In genomic region chr18:46964579-46965293, GRCh38 we compare ENCODE assay signal across 9 cellular contexts. TPM values are rescaled to one million over a fixed set of nuclear protein-coding genes. Genes with fewer than 3 reads are reported as not detected.
DNase-seq lines count a peak whose midpoint lies in the region; ATAC-seq, FAIRE-seq and TF ChIP-seq lines count a peak whose summit lies in the region.
"Not testable (repeated sequence)": the region's sequence is repeated elsewhere in the genome, so short reads cannot be mapped to it uniquely, and the experiment has no call there.
"Had no signal": no experiment of that assay in that cellular context is flagged by ENCODE, and none has a peak within 500 bp of the region (broad histone marks: within the 10 kb centered on the region; RNA-seq: fewer than 3 reads in every experiment).

No MANE protein-coding gene starts in this region.

- DNase-seq in HCT116 (ENCODE audit: low read depth, low spot score); WTC11 (ENCODE audit: low spot score); K562 (ENCODE audit: extremely low read depth in 1 of 4, low spot score in 3 of 4); Right ventricle myocardium inferior (ENCODE audit: missing footprints); left colon; lung (ENCODE audit: low spot score); psoas muscle; upper lobe of left lung: not testable (repeated sequence)

- not testable (repeated sequence) for H3K9ac ChIP-seq in HCT116 (ENCODE audit: low read length); K562 (ENCODE audit: insufficient read depth in 1 of 2, low read depth in 2 of 2, low read length in 2 of 2)

- not testable (repeated sequence) for H3K4me3 ChIP-seq in HCT116 (replicated peaks in 1 of 2; ENCODE audit: low read depth in 1 of 2, low read length in 2 of 2); K562; lung; psoas muscle; upper lobe of left lung

- TF ChIP-seq CTCF in HCT116 (IDR thresholded peaks at IDR 0.05 in 2 of 3, conservative IDR thresholded peaks at IDR 0.05 in 1 of 3; ENCODE audit: borderline replicate concordance in 1 of 3, insufficient read depth in 1 of 3, low read depth in 2 of 3, low read length in 2 of 3); WTC11 (IDR thresholded peaks at IDR 0.05); K562 (IDR thresholded peaks at IDR 0.05 in 2 of 3, conservative IDR thresholded peaks at IDR 0.05 in 1 of 3; ENCODE audit: insufficient read depth in 2 of 3, low read depth in 1 of 3, low read length in 3 of 3); lung (IDR thresholded peaks at IDR 0.05; ENCODE audit: control extremely low read depth, extremely low read depth); psoas muscle (IDR thresholded peaks at IDR 0.05); upper lobe of left lung (IDR thresholded peaks at IDR 0.05): not testable (repeated sequence)

- not testable (repeated sequence) for TF ChIP-seq RAD21 in HCT116 (IDR thresholded peaks at IDR 0.05; ENCODE audit: low read depth); K562 (CRISPR knock-in tag; conservative IDR thresholded peaks at IDR 0.05 in 1 of 2, IDR thresholded peaks at IDR 0.05 in 1 of 2)

- H3K4me2 ChIP-seq in HCT116 (ENCODE audit: low read length); K562 (ENCODE audit: insufficient read depth, low read length): not testable (repeated sequence)

- RAD21 ChIA-PET in HCT116 (lab: Charles Lee; ENCODE audit: low non-redundant PET in 1 of 2, low total read pairs in 2 of 2, uncharacterized antibody in 2 of 2, unreplicated experiment in 2 of 2), result not testable (repeated sequence)

- not testable (repeated sequence) for FAIRE-seq in K562 (lab: Jason Lieb, UNC)

- not testable (repeated sequence) for H3K9me1 ChIP-seq in K562 (ENCODE audit: control insufficient read depth, insufficient read depth, low read length)

- H3K9me3 ChIP-seq in HCT116 (ENCODE audit: control insufficient read depth in 1 of 2, insufficient read depth in 1 of 2, low read depth in 1 of 2, low read length in 2 of 2); K562 (replicated peaks; ENCODE audit: control insufficient read depth, insufficient read depth, low read depth, low read length); lung (ENCODE audit: control insufficient read depth in 2 of 2, insufficient read depth in 1 of 2, low read length in 1 of 2); psoas muscle; upper lobe of left lung: not testable (repeated sequence)

- not testable (repeated sequence) for TF ChIP-seq EP300 in K562 (IDR thresholded peaks at IDR 0.05; ENCODE audit: low read length); upper lobe of left lung (IDR thresholded peaks at IDR 0.05)

- WGBS in K562 (ENCODE audit: insufficient coverage, low coverage, missing lambda C conversion rate), result no CpG with 5 or more reads among the region's 31 CpGs
- WGBS in lung, 2 donors, result 67 to 91% methylated on average over 3 to 8 of the region's 31 CpGs
- WGBS in psoas muscle, 3 donors, result 89 to 100% (median 92%) methylated on average over 1 to 8 of the region's 31 CpGs
- WGBS in upper lobe of left lung, 2 donors, result no CpG with 5 or more reads among the region's 31 CpGs

- CTCF ChIA-PET in HCT116 (lab: Charles Lee); WTC11 (lab: Charles Lee); K562 (lab: Yijun Ruan, JAX; ENCODE audit: low intra/inter-chr PET ratio): not testable (repeated sequence)

- not testable (repeated sequence) for H3K27ac ChIP-seq in HCT116 (ENCODE audit: low read depth, low read length); K562 (ENCODE audit: extremely low read depth, low read depth, low read length); lung (ENCODE audit: low read depth in 1 of 2, low read length in 1 of 2); psoas muscle; upper lobe of left lung

- H3K4me3 Mint-ChIP-seq in WTC11, result not testable (repeated sequence)

- in situ Hi-C loops in K562 (cut with MboI), result not testable (repeated sequence)

- BruUV-seq in HCT116 (replicated peaks; lab: Mats Ljungman, UMichigan); K562 (replicated peaks; lab: Mats Ljungman, UMichigan): not testable (repeated sequence)

- not testable (repeated sequence) for H3K27me3 Mint-ChIP-seq in WTC11 (ENCODE audit: low read depth)

- H3K4me1 ChIP-seq in HCT116 (ENCODE audit: control insufficient read depth in 1 of 2, insufficient read depth in 2 of 2, low read length in 2 of 2); K562 (replicated peaks in 1 of 2; ENCODE audit: control insufficient read depth in 2 of 2, insufficient read depth in 2 of 2, low read length in 2 of 2); lung (ENCODE audit: control insufficient read depth in 2 of 2, insufficient read depth in 2 of 2, low read length in 2 of 2); psoas muscle; upper lobe of left lung: not testable (repeated sequence)

- not testable (repeated sequence) for TF ChIP-seq POLR2A in HCT116 (IDR thresholded peaks at IDR 0.05; ENCODE audit: borderline replicate concordance, extremely low read depth, insufficient read depth, insufficient read length); K562 (conservative IDR thresholded peaks at IDR 0.05); upper lobe of left lung (IDR thresholded peaks at IDR 0.05)

- intact Hi-C loops in HCT116 (cut with micrococcal nuclease); K562 (cut with micrococcal nuclease); Right ventricle myocardium inferior (cut with DNase I); left colon (cut with DNase I, micrococcal nuclease); psoas muscle (cut with DNase I): not testable (repeated sequence)

- H3K36me3 Mint-ChIP-seq in WTC11, result not testable (repeated sequence)

- H3K27ac Mint-ChIP-seq in WTC11, result not testable (repeated sequence)

- not testable (repeated sequence) for H4K20me1 ChIP-seq in HCT116 (ENCODE audit: insufficient read depth); K562 (replicated peaks; ENCODE audit: control insufficient read depth, insufficient read depth, low read length)

- POLR2A ChIA-PET in HCT116 (lab: Charles Lee); WTC11 (lab: Charles Lee); K562 (lab: Yijun Ruan, JAX): not testable (repeated sequence)

- H3K4me1 Mint-ChIP-seq in WTC11, result not testable (repeated sequence)

- not testable (repeated sequence) for H3K79me2 ChIP-seq in HCT116 (ENCODE audit: insufficient read depth, low read length); K562 (ENCODE audit: control insufficient read depth, insufficient read depth, low read length)

- not testable (repeated sequence) for H2AFZ ChIP-seq in HCT116 (ENCODE audit: low read depth, low read length, poor library complexity, severe bottlenecking); K562 (ENCODE audit: low read depth, low read length)

- peaks cover 11% of the 10 kb centered on the region for H3K9me3 Mint-ChIP-seq in WTC11

- not testable (repeated sequence) for H3K27me3 ChIP-seq in HCT116 (ENCODE audit: insufficient read depth, low read length); K562 (ENCODE audit: control insufficient read depth in 2 of 2, insufficient read depth in 2 of 2, low read length in 2 of 2); lung (ENCODE audit: control insufficient read depth, insufficient read depth); psoas muscle (ENCODE audit: insufficient read depth in 3 of 3, low read length in 2 of 3); upper lobe of left lung

- not testable (repeated sequence) for H3K36me3 ChIP-seq in HCT116 (ENCODE audit: control insufficient read depth in 1 of 2, insufficient read depth in 2 of 2, low read length in 2 of 2); K562 (ENCODE audit: control insufficient read depth, insufficient read depth, low read length); lung (ENCODE audit: control insufficient read depth in 2 of 2, insufficient read depth in 2 of 2, low read length in 2 of 2); psoas muscle (ENCODE audit: insufficient read depth in 1 of 2, low read depth in 1 of 2); upper lobe of left lung

- ATAC-seq in HCT116 (peak; percentile 16), WTC11 (peak; percentile 3), K562 (peak; percentile 42; the same call in 2 of the 3 replicates), Right ventricle myocardium inferior (peak; percentile 54), left colon (peak; percentile 21), lung (ENCODE audit: insufficient read depth, low FRiP score) (peak; percentile 37), psoas muscle (peak; percentile 43 to 54 (median 52)), upper lobe of left lung (ENCODE audit: low FRiP score in 2 of 2) (peak; percentile 53 to 81)

- not testable (repeated sequence) for H3K9me2 ChIP-seq in HCT116 (ENCODE audit: insufficient read depth)

RNA-seq across cellular contexts. Expression of gene KATNAL2, which starts 47.3 kb away (rescaled TPM):
- total RNA-seq in HCT116 (2021; ENCODE audit: unreplicated experiment) (2.0 TPM), WTC11 (2021) (9.9 to 12.1 TPM (median 11.7 TPM) in 3 replicates), K562 (2014; rRNA removed) (0.29 and 0.77 TPM in 2 replicates), K562 (2014; rRNA removed; fragmentation: Illumina TruSeq; extraction: Trizol) (0.36 and 0.51 TPM in 2 replicates), K562 (2015; rRNA removed; fragmentation: Illumina TruSeq; extraction: Trizol) (0.53 and 1.2 TPM in 2 replicates), K562 (2021) (0.40 and 0.91 TPM in 2 replicates), Right ventricle myocardium inferior (2.7 TPM), left colon (1 to 10 TPM; 2.1 to 3.7 TPM), lung (1 to 10 TPM; 6.4 to 8.0 TPM), psoas muscle (1 to 10 TPM in 2 of 4 donors, under 1 TPM in 2; 0.21 to 1.7 (median 0.79) TPM), upper lobe of left lung (10 to 100 TPM in 1 of 6 donors, 1 to 10 TPM in 5; 1.6 to 12.6 (median 5.5) TPM)
- polyA plus RNA-seq in HCT116 (2012), result 0.56 and 0.74 TPM in 2 replicates
- 0.39 TPM in 1 of 2 replicates, not detected in the other for total RNA-seq in K562 (2011; cell fraction: chromatin; rRNA removed; ENCODE audit: low replicate concordance)
- 0.83 TPM in 1 of 2 replicates, not detected in the other for total RNA-seq in K562 (2011; cell fraction: nucleolus; rRNA removed)
- total RNA-seq in K562 (2011; cell fraction: nucleoplasm; rRNA removed), result 1.1 TPM in 1 of 2 replicates, not detected in the other
- polyA plus RNA-seq in K562 (2011; rRNA removed) (0.19 and 0.54 TPM in 2 replicates), K562 (2014; fragmentation: Illumina TruSeq; extraction: Trizol) (0.15 and 0.25 TPM in 2 replicates), K562 (2014; fragmentation: Nextera tagmentation; extraction: Ambion mirVana) (under 1 TPM; 0.08 to 0.11 TPM), K562 (2014; rRNA removed) (0.47 and 0.48 TPM in 2 replicates), lung (1 to 10 TPM; 1.5 to 1.9 TPM), psoas muscle (under 1 TPM; 0.19 to 0.49 (median 0.24) TPM)
- 0.22 and 0.29 TPM in 2 replicates for polyA plus RNA-seq in K562 (2011; cell fraction: cytosol; rRNA removed)
- 0.66 and 0.81 TPM in 2 replicates for polyA plus RNA-seq in K562 (2011; cell fraction: nucleus; rRNA removed)
- polyA plus RNA-seq in K562 (2012), result 0.70 and 1.7 TPM in 2 replicates
- 0.15 and 0.32 TPM in 2 replicates for polyA minus RNA-seq in K562 (2011; rRNA and poly(A)+ RNA removed)
- 0.76 TPM in 1 of 2 replicates, not detected in the other for polyA minus RNA-seq in K562 (2011; cell fraction: cytosol; rRNA and poly(A)+ RNA removed)
- polyA minus RNA-seq in K562 (2011; cell fraction: nucleus; rRNA and poly(A)+ RNA removed), result 0.44 and 1.1 TPM in 2 replicates
- total RNA-seq: HT1080 had no signal

RNA-seq across cellular contexts. Expression of gene PIAS2, which starts 47.4 kb away (rescaled TPM):
- total RNA-seq in HCT116 (2021; ENCODE audit: unreplicated experiment) (31.7 TPM), WTC11 (2021) (50.7 to 60.6 TPM (median 57.8 TPM) in 3 replicates), K562 (2014; rRNA removed) (12.0 and 12.5 TPM in 2 replicates), K562 (2014; rRNA removed; fragmentation: Illumina TruSeq; extraction: Trizol) (19.3 and 22.7 TPM in 2 replicates), K562 (2015; rRNA removed; fragmentation: Illumina TruSeq; extraction: Trizol) (19.0 and 19.1 TPM in 2 replicates), K562 (2021) (21.3 and 23.9 TPM in 2 replicates), Right ventricle myocardium inferior (24.3 TPM), left colon (10 to 100 TPM; 33.0 to 33.1 TPM), lung (10 to 100 TPM; 31.0 to 47.6 TPM), psoas muscle (10 to 100 TPM; 44.8 to 66.7 (median 61.3) TPM), upper lobe of left lung (10 to 100 TPM; 18.4 to 33.5 (median 30.4) TPM)
- 8.2 TPM in 2 replicates for polyA plus RNA-seq in HCT116 (2012)
- 36.2 and 82.6 TPM in 2 replicates for total RNA-seq in K562 (2011; cell fraction: chromatin; rRNA removed; ENCODE audit: low replicate concordance)
- 16.4 and 20.0 TPM in 2 replicates for total RNA-seq in K562 (2011; cell fraction: nucleolus; rRNA removed)
- 45.8 and 72.1 TPM in 2 replicates for total RNA-seq in K562 (2011; cell fraction: nucleoplasm; rRNA removed)
- polyA plus RNA-seq in K562 (2011; rRNA removed) (9.4 and 11.7 TPM in 2 replicates), K562 (2014; fragmentation: Illumina TruSeq; extraction: Trizol) (15.9 and 19.0 TPM in 2 replicates), K562 (2014; fragmentation: Nextera tagmentation; extraction: Ambion mirVana) (1 to 10 TPM; 2.9 to 3.0 TPM), K562 (2014; rRNA removed) (7.6 and 9.1 TPM in 2 replicates), lung (1 to 10 TPM; 4.2 to 5.0 TPM), psoas muscle (10 to 100 TPM in 1 of 3 donors, 1 to 10 TPM in 2; 5.5 to 20.3 (median 9.2) TPM)
- polyA plus RNA-seq in K562 (2011; cell fraction: cytosol; rRNA removed), result 4.3 and 6.1 TPM in 2 replicates
- 32.0 and 34.2 TPM in 2 replicates for polyA plus RNA-seq in K562 (2011; cell fraction: nucleus; rRNA removed)
- 7.6 and 10.3 TPM in 2 replicates for polyA plus RNA-seq in K562 (2012)
- polyA minus RNA-seq in K562 (2011; rRNA and poly(A)+ RNA removed), result 16.1 and 16.3 TPM in 2 replicates
- polyA minus RNA-seq in K562 (2011; cell fraction: cytosol; rRNA and poly(A)+ RNA removed), result 5.3 and 7.3 TPM in 2 replicates
- 23.2 and 48.8 TPM in 2 replicates for polyA minus RNA-seq in K562 (2011; cell fraction: nucleus; rRNA and poly(A)+ RNA removed)

Comparison
In these comparisons a context has a peak if more than half of its experiments do, and no peak if none do; other contexts are left out.
1. ATAC-seq: peak in every context shown above with its lines; median percentile 67 in upper lobe of left lung; 54 in Right ventricle myocardium inferior; 52 in psoas muscle; 42 in K562; 37 in lung; 21 in left colon; 16 in HCT116; 3 in WTC11.